In the genomic region with DNA sequence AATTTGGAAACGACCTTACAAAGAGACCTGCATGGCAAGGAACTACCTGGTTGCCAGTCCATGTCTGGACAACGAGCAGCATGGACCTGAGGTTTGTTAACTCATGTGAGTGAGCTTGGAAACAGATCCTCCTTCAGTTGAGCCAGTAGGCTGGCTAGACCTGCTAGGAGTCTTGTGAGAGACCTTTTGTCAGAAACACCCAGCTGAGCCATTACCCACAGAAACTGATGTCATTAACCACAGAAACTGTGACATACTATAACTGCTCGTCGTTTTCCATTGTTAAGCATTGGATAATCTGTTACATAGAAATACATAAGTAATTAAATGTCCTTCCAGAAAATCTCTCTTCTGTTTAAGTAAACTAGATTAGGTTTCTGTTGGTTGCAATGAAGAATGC, we compare ENCODE assay signal across 22 cellular contexts.
DNase-seq lines count a peak whose midpoint lies in the region; ATAC-seq and TF ChIP-seq lines count a peak whose summit lies in the region.
"Had no signal": no experiment of that assay in that cellular context is flagged by ENCODE, and none has a peak within 500 bp of the region (broad histone marks: within the 10 kb centered on the region; RNA-seq: fewer than 3 reads in every experiment).

No MANE protein-coding gene starts in this region.

- H3K18ac ChIP-seq in neuronal stem cell (ENCODE audit: low read length): no peak overlapping the region

- H2BK15ac ChIP-seq in neuronal stem cell (ENCODE audit: low read length): no peak overlapping the region

- peaks cover 2% of the 10 kb centered on the region for H3K9me3 Mint-ChIP-seq in MCF 10A (ENCODE audit: unreplicated experiment)
- peaks cover 0 to 3% (median 0%) of the 10 kb centered on the region in 11 donors for H3K9me3 Mint-ChIP-seq in naive thymus-derived CD4-positive, alpha-beta T cell
- H3K9me3 Mint-ChIP-seq: activated T-helper 2 cell treated with anti-CD3 and anti-CD28 coated beads, Interferon-gamma antibody, Interleukin-2, Interleukin-4, amounts not matched to agents 10 μg/mL and 5 μg/mL and 100 μg/mL, durations not matched to agents 14 hours and 24 hours and 36 hours; T-helper 1 cell treated with Interleukin-12 subunit alpha and Interleukin-12 subunit beta and Interleukin-4 antibody, amounts not matched to agents 30 μg/mL and 1 μg/mL, for 36 hours had no signal

- H2AK5ac ChIP-seq in neuronal stem cell (ENCODE audit: low read depth, low read length): no peak overlapping the region

- no peak overlapping the region for H3K4me2 ChIP-seq in neuronal stem cell (ENCODE audit: insufficient read depth, low read length, poor library complexity, severe bottlenecking)

- TF ChIP-seq CTCF in MCF 10A (IDR thresholded peaks at IDR 0.05; ENCODE audit: unreplicated experiment): no peak
- TF ChIP-seq CTCF in breast epithelium (IDR thresholded peaks at IDR 0.05): no peak

- H3K4me1 Mint-ChIP-seq in MCF 10A (ENCODE audit: insufficient read depth, unreplicated experiment): no peaks in the 10 kb centered on the region
- no peaks in the 10 kb centered on the region for H3K4me1 Mint-ChIP-seq in naive thymus-derived CD4-positive, alpha-beta T cell

- H3K4me1 ChIP-seq in breast epithelium: no peaks in the 10 kb centered on the region
- peaks cover 0 to 2% of the 10 kb centered on the region in 2 donors for H3K4me1 ChIP-seq in neuronal stem cell (ENCODE audit: control insufficient read depth in 2 of 2, insufficient read depth in 1 of 2, low read depth in 1 of 2, low read length in 2 of 2)
- no peaks in the 10 kb centered on the region for H3K4me1 ChIP-seq in naive thymus-derived CD4-positive, alpha-beta T cell (ENCODE audit: control insufficient read depth in 2 of 2, insufficient read depth in 2 of 2, low read length in 2 of 2)
- H3K4me1 ChIP-seq: heart left ventricle, parathyroid adenoma, spleen, suprapubic skin had no signal

- H3K9ac ChIP-seq in neuronal stem cell (ENCODE audit: low read depth, low read length, poor library complexity): no peak overlapping the region
- H3K9ac ChIP-seq: parathyroid adenoma had no signal

- H3K9me3 ChIP-seq in breast epithelium: peaks cover 0 to 8% of the 10 kb centered on the region in 2 donors
- H3K9me3 ChIP-seq in neuronal stem cell (replicated peaks in 1 of 2; ENCODE audit: control insufficient read depth in 2 of 2, insufficient read depth in 1 of 2, low read depth in 1 of 2, low read length in 2 of 2): no peaks in the 10 kb centered on the region
- no peaks in the 10 kb centered on the region for H3K9me3 ChIP-seq in naive thymus-derived CD4-positive, alpha-beta T cell (ENCODE audit: control insufficient read depth in 2 of 3, low read length in 3 of 3)

- H3K27ac ChIP-seq in breast epithelium: no peak overlapping the region
- no peak overlapping the region for H3K27ac ChIP-seq in neuronal stem cell (replicated peaks; ENCODE audit: low read length)
- H3K27ac ChIP-seq in naive thymus-derived CD4-positive, alpha-beta T cell (ENCODE audit: low read depth, low read length): no peak overlapping the region
- H3K27ac ChIP-seq: heart left ventricle, parathyroid adenoma, spleen, suprapubic skin had no signal

- H3K27ac Mint-ChIP-seq in MCF 10A (ENCODE audit: low read depth, unreplicated experiment): no peak overlapping the region
- H3K27ac Mint-ChIP-seq in naive thymus-derived CD4-positive, alpha-beta T cell: no peak overlapping the region
- H3K27ac Mint-ChIP-seq: activated T-helper 2 cell treated with anti-CD3 and anti-CD28 coated beads, Interferon-gamma antibody, Interleukin-2, Interleukin-4, amounts not matched to agents 10 μg/mL and 5 μg/mL and 100 μg/mL, durations not matched to agents 14 hours and 24 hours and 36 hours; T-helper 1 cell treated with Interleukin-12 subunit alpha and Interleukin-12 subunit beta and Interleukin-4 antibody, amounts not matched to agents 30 μg/mL and 1 μg/mL, for 36 hours had no signal

- no peak overlapping the region for H2BK5ac ChIP-seq in neuronal stem cell (ENCODE audit: low read length)

- TF ChIP-seq POLR2A in breast epithelium (IDR thresholded peaks at IDR 0.05): no peak

- BruUV-seq in MCF 10A (replicated peaks; lab: Mats Ljungman, UMichigan): no TSS peak

- DNase-seq in MCF 10A (ENCODE audit: unreplicated experiment) (peak; percentile 1), breast epithelium (ENCODE audit: low spot score in 2 of 2) (no peak), NCI-H2107 (lab: John Stamatoyannopoulos, UW) (peak; percentile 13), neuronal stem cell (ENCODE audit: low spot score) (no peak), ACHN (no peak), NCI-H1417 (lab: John Stamatoyannopoulos, UW) (no peak)
- no peak for DNase-seq in naive thymus-derived CD4-positive, alpha-beta T cell
- DNase-seq: activated CD4-positive, alpha-beta T cell treated with anti-CD3 and anti-CD28 coated beads for 4 hours; cortex of kidney; erythroblast; HCEC 1CT; heart left ventricle; left colon; NCI-H1092 treated with DMSO at 0.1 percent for 48 hours; NCI-H446; spleen had no signal

- H3K4ac ChIP-seq in neuronal stem cell (ENCODE audit: low read length): no peak overlapping the region

- H2AFZ ChIP-seq in neuronal stem cell (ENCODE audit: low read length): no peak overlapping the region
- H2AFZ ChIP-seq: parathyroid adenoma had no signal

- H4K8ac ChIP-seq in neuronal stem cell (ENCODE audit: low read depth, low read length): peak overlapping the region; percentile 65

- H2BK120ac ChIP-seq in neuronal stem cell (ENCODE audit: low read depth, low read length): no peak overlapping the region

- no peaks in the 10 kb centered on the region for H3K79me1 ChIP-seq in neuronal stem cell (ENCODE audit: low read depth, low read length)

- WGBS in neuronal stem cell (ENCODE audit: extremely low coverage in 2 of 2, insufficient read length in 2 of 2, insufficient replicate concordance in 1 of 2), 2 donors: no CpG with 5 or more reads among the region's 4 CpGs

- no peaks in the 10 kb centered on the region for H3K36me3 Mint-ChIP-seq in MCF 10A (ENCODE audit: insufficient read depth, unreplicated experiment)
- H3K36me3 Mint-ChIP-seq in naive thymus-derived CD4-positive, alpha-beta T cell: no peaks in the 10 kb centered on the region

- H3K36me3 ChIP-seq in breast epithelium: no peaks in the 10 kb centered on the region
- H3K36me3 ChIP-seq in neuronal stem cell (replicated peaks in 1 of 2; ENCODE audit: control insufficient read depth in 2 of 2, insufficient read depth in 2 of 2, low read length in 2 of 2): no peaks in the 10 kb centered on the region
- H3K36me3 ChIP-seq in naive thymus-derived CD4-positive, alpha-beta T cell (ENCODE audit: control insufficient read depth in 2 of 3, insufficient read depth in 3 of 3, low read length in 3 of 3): no peaks in the 10 kb centered on the region
- H3K36me3 ChIP-seq: heart left ventricle, spleen, suprapubic skin had no signal

- H3K23ac ChIP-seq in neuronal stem cell (ENCODE audit: low read depth, low read length, poor library complexity): no peak overlapping the region

- H3K4me3 ChIP-seq in breast epithelium (no peak overlapping the region), neuronal stem cell (ENCODE audit: low read length in 2 of 2) (no peak overlapping the region)
- no peak overlapping the region for H3K4me3 ChIP-seq in naive thymus-derived CD4-positive, alpha-beta T cell (ENCODE audit: low read length)
- H3K4me3 ChIP-seq: heart left ventricle, spleen, suprapubic skin had no signal

- peak; percentile 85 for ATAC-seq in HG02885 (IDR thresholded peaks at IDR 0.05; ENCODE audit: poor library complexity, unreplicated experiment)
- ATAC-seq in naive thymus-derived CD4-positive, alpha-beta T cell: no peak
- ATAC-seq: heart left ventricle, HepG2, left colon had no signal

- H3K27me3 ChIP-seq in breast epithelium (no peaks in the 10 kb centered on the region), neuronal stem cell (ENCODE audit: control insufficient read depth in 3 of 3, insufficient read depth in 3 of 3, low read depth in 1 of 3, low read length in 3 of 3) (no peaks in the 10 kb centered on the region)
- H3K27me3 ChIP-seq in naive thymus-derived CD4-positive, alpha-beta T cell (ENCODE audit: control insufficient read depth in 2 of 2, insufficient read depth in 2 of 2, low read length in 2 of 2): no peaks in the 10 kb centered on the region
- H3K27me3 ChIP-seq: heart left ventricle, spleen, suprapubic skin had no signal

- H3K27me3 Mint-ChIP-seq in MCF 10A (ENCODE audit: insufficient read depth, unreplicated experiment): no peaks in the 10 kb centered on the region
- H3K27me3 Mint-ChIP-seq in naive thymus-derived CD4-positive, alpha-beta T cell: peaks cover 0 to 5% (median 0%) of the 10 kb centered on the region in 5 donors

- CTCF ChIA-PET in MCF 10A (lab: Yijun Ruan, JAX): interaction anchor here (3.9 kb wide), 1 partner anchor 11 kb away, joined by 14 read pairs; no protein-coding TSS in a partner anchor
- CTCF ChIA-PET in naive thymus-derived CD4-positive, alpha-beta T cell (lab: Charles Lee): no interaction called here

- intact Hi-C loops in MCF 10A (cut with micrococcal nuclease): no loop called here
- intact Hi-C loops in breast epithelium (cut with DNase I; ENCODE audit: low total_unique reads): no loop called here
- intact Hi-C loops in naive thymus-derived CD4-positive, alpha-beta T cell (cut with micrococcal nuclease): no loop called here

- in situ Hi-C loops in ACHN (cut with HindIII; ENCODE audit: low pct_ligation_motif_present, low pct_unique_long_range_greater_than_20kb, low sequenced_read_pairs): no loop called here

- H4K91ac ChIP-seq in neuronal stem cell (ENCODE audit: low read depth, low read length, poor library complexity): no peak overlapping the region

- no peak overlapping the region for H3K4me3 Mint-ChIP-seq in MCF 10A (ENCODE audit: unreplicated experiment)
- no peak overlapping the region for H3K4me3 Mint-ChIP-seq in naive thymus-derived CD4-positive, alpha-beta T cell
- H3K4me3 Mint-ChIP-seq: T-helper 1 cell treated with Interleukin-12 subunit alpha and Interleukin-12 subunit beta and Interleukin-4 antibody, amounts not matched to agents 30 μg/mL and 1 μg/mL, for 36 hours had no signal

- H2BK12ac ChIP-seq in neuronal stem cell (ENCODE audit: low read length): no peak overlapping the region

- H3K14ac ChIP-seq in neuronal stem cell (ENCODE audit: low read length): no peak overlapping the region

- POLR2A ChIA-PET in MCF 10A (lab: Yijun Ruan, JAX): no interaction called here
- POLR2A ChIA-PET in naive thymus-derived CD4-positive, alpha-beta T cell (lab: Charles Lee): no interaction called here

Comparison
In these comparisons a context has a peak if more than half of its experiments do, and no peak if none do; other contexts are left out.
1. DNase-seq: peak in MCF 10A (single experiment) and NCI-H2107 (single experiment); none in breast epithelium (0 of 2), neuronal stem cell (single experiment), ACHN (single experiment), NCI-H1417 (0 of 3) and naive thymus-derived CD4-positive, alpha-beta T cell (0 of 9).